Comparison of ENCODE assay signal across 25 cellular contexts in genomic region chr11:27028653-27029052, GRCh38. TPM values are rescaled to one million over a fixed set of nuclear protein-coding genes. Genes with fewer than 3 reads are reported as not detected.
DNase-seq lines count a peak whose midpoint lies in the region; ATAC-seq and TF ChIP-seq lines count a peak whose summit lies in the region.
"Had no signal": no experiment of that assay in that cellular context is flagged by ENCODE, and none has a peak within 500 bp of the region (broad histone marks: within the 10 kb centered on the region; RNA-seq: fewer than 3 reads in every experiment).

No MANE protein-coding gene starts in this region.

- H3K36me3 ChIP-seq in vagina = no peaks in the 10 kb centered on the region

- peak; percentile 75 for ATAC-seq in Right ventricle myocardium superior (ENCODE audit: poor library complexity)
- ATAC-seq: left colon; stimulated activated naive CD8-positive, alpha-beta T cell treated with anti-CD3 and anti-CD28 coated beads, Interleukin-15, Interleukin-2, amounts not matched to agents 100 U/mL and 50 U/mL, for 24 hours; T-helper 17 cell had no signal

- intact Hi-C loops in Right ventricle myocardium superior (cut with DNase I) = no loop called here
- intact Hi-C loops in cardiac septum (cut with DNase I) = no loop called here
- intact Hi-C loops in vagina (cut with DNase I) = no loop called here

- TF ChIP-seq POLR2A in vagina (IDR thresholded peaks at IDR 0.05) = no peak

- no peaks in the 10 kb centered on the region for H3K4me1 ChIP-seq in vagina

- peak overlapping the region; percentile 45 for H3K27ac ChIP-seq in vagina
- H3K27ac ChIP-seq: PC-9 had no signal

- TF ChIP-seq CTCF in fibroblast of pulmonary artery (IDR thresholded peaks at IDR 0.05; ENCODE audit: low read length, missing control alignments) (no peak), vagina (IDR thresholded peaks at IDR 0.05) (no peak)

- in situ Hi-C loops in G401 (cut with HindIII; ENCODE audit: low sequenced_read_pairs) = no loop called here

- H3K4me3 ChIP-seq in fibroblast of pulmonary artery (replicated peaks; ENCODE audit: low read depth, low read length) (no peak overlapping the region), vagina (no peak overlapping the region)
- H3K4me3 ChIP-seq: PC-9 had no signal

- H3K9me3 ChIP-seq in vagina = no peaks in the 10 kb centered on the region

- no peaks in the 10 kb centered on the region for H3K27me3 ChIP-seq in vagina

- DNase-seq in Right ventricle myocardium superior (no peak), cardiac septum (ENCODE audit: low spot score) (no peak), fibroblast of pulmonary artery (ENCODE audit: low read depth) (peak; percentile 25), middle frontal gyrus (ENCODE audit: extremely low spot score, low spot score) (peak; percentile 53), vagina (ENCODE audit: extremely low spot score in 2 of 2) (no peak), NOMO-1 treated with DMSO at 0.1 percent for 48 hours (lab: John Stamatoyannopoulos, UW; ENCODE audit: unreplicated experiment) (no peak), G401 (ENCODE audit: low spot score) (no peak)
- DNase-seq in stimulated activated naive CD4-positive, alpha-beta T cell treated with Interleukin-2 at 50 U/mL for 16 hours (lab: John Stamatoyannopoulos, UW) = no peak
- DNase-seq: 8988T; activated CD4-positive, alpha-beta T cell treated with anti-CD3 and anti-CD28 coated beads for 48 hours; activated naive CD4-positive, alpha-beta T cell treated with Interleukin-2 at 50 U/mL for 16 hours; activated T-cell treated with anti-CD3 and anti-CD28 coated beads, Interleukin-2, amount 50 U/mL, for 48 hours; effector memory CD4-positive, alpha-beta T cell; HFFc6; Karpas-422; left colon; MV-4-11; NCI-H2081; PC-9; stimulated activated CD4-positive, alpha-beta T cell treated with anti-CD3 and anti-CD28 coated beads, Interleukin-4, amount 100 ng/mL, for 24 hours; stimulated activated naive CD8-positive, alpha-beta T cell treated with anti-CD3 and anti-CD28 coated beads, Interleukin-15, Interleukin-2, amounts not matched to agents 100 U/mL and 50 U/mL, for 24 hours; T-helper 17 cell; trophoblast cell had no signal

RNA-seq across cellular contexts. Expression of gene BBOX1, which starts 12.0 kb away (rescaled TPM):
- total RNA-seq in Right ventricle myocardium superior = not detected
- not detected for total RNA-seq in cardiac septum
- 53.0 TPM for total RNA-seq in vagina
- total RNA-seq in G401 (2014; rRNA removed; shearing (Covaris generic)) = not detected in 2 replicates
- total RNA-seq: B cell, HFFc6, left colon, PC-9, SK-MEL-5, T-helper 17 cell had no signal

RNA-seq across cellular contexts. Expression of gene FIBIN, which starts 34.7 kb away (rescaled TPM):
- total RNA-seq in Right ventricle myocardium superior (8.6 TPM), cardiac septum (15.4 TPM), vagina (118 TPM)
- total RNA-seq in G401 (2014; rRNA removed; shearing (Covaris generic)) = 0.95 TPM in 1 of 2 replicates, not detected in the other
- total RNA-seq: B cell, PC-9, SK-MEL-5, T-helper 17 cell had no signal

Comparison
In these comparisons a context has a peak if more than half of its experiments do, and no peak if none do; other contexts are left out.
1. DNase-seq: peak in fibroblast of pulmonary artery (single experiment) and middle frontal gyrus (single experiment); none in Right ventricle myocardium superior (single experiment), cardiac septum (single experiment), vagina (0 of 2), NOMO-1 treated with DMSO at 0.1 percent for 48 hours (single experiment), stimulated activated naive CD4-positive, alpha-beta T cell treated with Interleukin-2 at 50 U/mL for 16 hours (single experiment) and G401 (single experiment).
2. RNA of gene BBOX1, which starts 12.0 kb away (total RNA-seq): 53.0 TPM in vagina (single experiment); not detected in Right ventricle myocardium superior (single experiment), not detected in cardiac septum (single experiment) and not detected in G401; every median in the first group is over 10 times any median in the second.